Comparison of ENCODE assay signal across 24 cellular contexts in the genomic region with DNA sequence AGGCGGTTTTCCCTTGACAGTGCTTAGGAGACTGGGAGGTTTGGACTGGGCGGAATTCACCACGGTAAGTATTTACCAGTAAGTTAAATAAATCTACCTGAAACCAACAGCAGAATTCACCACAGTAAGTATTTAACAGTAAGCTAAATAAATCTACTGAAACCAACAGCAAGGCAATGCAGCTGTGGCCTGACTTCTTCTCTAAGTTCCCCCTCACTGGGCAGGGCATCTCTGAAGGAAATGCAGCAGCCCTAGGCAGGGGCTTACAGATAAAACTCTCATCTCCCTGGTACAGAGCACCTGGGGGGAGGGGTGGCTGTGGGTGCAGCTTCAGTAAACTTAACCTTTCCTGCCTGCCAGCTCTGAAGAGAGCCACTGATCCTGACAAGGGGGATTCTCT.
"Had no signal": no experiment of that assay in that cellular context is flagged by ENCODE, and none has a peak within 500 bp of the region (broad histone marks: within the 10 kb centered on the region; RNA-seq: fewer than 3 reads in every experiment).

No MANE protein-coding gene starts in this region.

- H3K4me1 ChIP-seq: breast epithelium had no signal

- ATAC-seq: activated CD8-positive, alpha-beta T cell treated with anti-CD3 and anti-CD28 coated beads, Interleukin-2, amount 10 ng/mL, durations not matched to agents 7 days and 5 days; PC-3; WTC11 had no signal

- H3K27me3 ChIP-seq: breast epithelium had no signal

- H3K27ac Mint-ChIP-seq: activated CD8-positive, alpha-beta T cell treated with anti-CD3 and anti-CD28 coated beads, Interleukin-2, amount 10 ng/mL, durations not matched to agents 7 days and 5 days; T-helper 1 cell treated with Interleukin-12 subunit alpha and Interleukin-12 subunit beta and Interleukin-4 antibody, amounts not matched to agents 30 μg/mL and 1 μg/mL, for 36 hours; WTC11 had no signal

- H3K4me3 Mint-ChIP-seq: activated CD8-positive, alpha-beta T cell treated with anti-CD3 and anti-CD28 coated beads, Interleukin-2, amount 10 ng/mL, durations not matched to agents 7 days and 5 days; T-helper 1 cell treated with Interleukin-12 subunit alpha and Interleukin-12 subunit beta and Interleukin-4 antibody, amounts not matched to agents 30 μg/mL and 1 μg/mL, for 36 hours; WTC11 had no signal

- DNase-seq: activated CD4-positive, alpha-beta T cell treated with anti-CD3 and anti-CD28 coated beads for 48 hours; activated CD4-positive, alpha-beta T cell treated with anti-CD3 and anti-CD28 coated beads, Interleukin-2, amount 50 U/mL, for 4 hours; activated CD4-positive, CD25-positive, alpha-beta regulatory T cell treated with anti-CD3 and anti-CD28 coated beads, Interleukin-2, amount 50 U/mL, for 72 hours; activated CD8-positive, alpha-beta memory T cell treated with anti-CD3 and anti-CD28 coated beads, Interleukin-2, amount 50 U/mL, for 48 hours; activated CD8-positive, alpha-beta T cell treated with anti-CD3 and anti-CD28 coated beads, Interleukin-2, amount 10 ng/mL, durations not matched to agents 7 days and 5 days; activated naive CD4-positive, alpha-beta T cell treated with anti-CD3 and anti-CD28 coated beads, Interleukin-2, amount 50 U/mL, for 16 hours; activated T-cell treated with anti-CD3 and anti-CD28 coated beads, Interleukin-2, amount 50 U/mL, for 1 hour; aorta; caudate nucleus; NCI-H1092 treated with DMSO at 0.1 percent for 48 hours; NCI-H1417 treated with DMSO at 0.1 percent for 48 hours; NCI-H1694; NCI-H2029; NCI-H2107; NCI-H2171 treated with DMSO at 0.1 percent for 48 hours; NCI-H226; NCI-H526; NCI-H82; NK-92 treated with Interleukin-12 subunit alpha and Interleukin-12 subunit beta, amount 100 ng/mL, for 24 hours; PC-3; SHP77 treated with DMSO at 0.1 percent for 48 hours had no signal

- H3K4me3 ChIP-seq: breast epithelium had no signal

- H3K27ac ChIP-seq: breast epithelium had no signal

- H3K4me1 Mint-ChIP-seq: WTC11 had no signal

- H3K36me3 ChIP-seq: breast epithelium had no signal
